In genomic region chr10:35354257-35354656, GRCh38 we compare ENCODE assay signal across 3 cellular contexts.
TF ChIP-seq lines count a peak whose summit lies in the region.
"Not testable (repeated sequence)": the region's sequence is repeated elsewhere in the genome, so short reads cannot be mapped to it uniquely, and the experiment has no call there.

No MANE protein-coding gene starts in this region.

TF ChIP-seq in A549, 52 proteins besides CTCF, POLR2A, EP300 and RAD21:
- not testable (repeated sequence) for TF ChIP-seq FOSL2 (IDR thresholded peaks at IDR 0.05)
- TF ChIP-seq FOSL2 (CRISPR knock-in tag; IDR thresholded peaks at IDR 0.05) = peak; percentile 31; the same call in 1 of the 2 replicates

TF ChIP-seq in K562, 482 proteins besides CTCF, POLR2A, EP300 and RAD21:
- TF ChIP-seq JUN (IDR thresholded peaks at IDR 0.05; ENCODE audit: borderline replicate concordance, low read depth, low read length) (0 out of 2 replicates have a peak, but pooled peaks have one; percentile 26), MEIS2 (IDR thresholded peaks at IDR 0.05; ENCODE audit: partially characterized antibody) (peak; percentile 11), DPF2 (IDR thresholded peaks at IDR 0.05) (peak; percentile 46; the same call in 1 of the 2 replicates), ARID1B (IDR thresholded peaks at IDR 0.05) (peak; percentile 51), MAFF (IDR thresholded peaks at IDR 0.05; ENCODE audit: low read length) (0 out of 2 replicates have a peak, but pooled peaks have one; percentile 13), NFIC (IDR thresholded peaks at IDR 0.05) (peak; percentile 89), ADNP (tag; IDR thresholded peaks at IDR 0.05) (peak; percentile 84), CXXC5 (CRISPR knock-in tag; IDR thresholded peaks at IDR 0.05) (peak; percentile 25; the same call in 1 of the 2 replicates), C11orf30 (IDR thresholded peaks at IDR 0.05; ENCODE audit: low read depth) (peak; percentile 34; the same call in 1 of the 2 replicates), ZBTB33 (CRISPR knock-in tag; IDR thresholded peaks at IDR 0.05) (peak; percentile 85), EHMT2 (IDR thresholded peaks at IDR 0.05) (0 out of 2 replicates have a peak, but pooled peaks have one; percentile 5), ATF3 (IDR thresholded peaks at IDR 0.05) (peak; percentile 92), PKNOX1 (IDR thresholded peaks at IDR 0.05) (peak; percentile 34; the same call in 1 of the 2 replicates), FOSL1 (tag; conservative IDR thresholded peaks at IDR 0.05) (peak; percentile 56), SMARCE1 (IDR thresholded peaks at IDR 0.05) (peak; percentile 60; the same call in 1 of the 2 replicates), JUND (IDR thresholded peaks at IDR 0.05; ENCODE audit: borderline replicate concordance, low read depth, low read length) (peak; percentile 88), JUND (tag; IDR thresholded peaks at IDR 0.05; ENCODE audit: borderline replicate concordance, low read depth, low read length) (peak; percentile 79; the same call in 2 of the 3 replicates), MAFG (tag; conservative IDR thresholded peaks at IDR 0.05) (0 out of 2 replicates have a peak, but pooled peaks have one; percentile 15), SMARCA4 (IDR thresholded peaks at IDR 0.05) (peak; percentile 32; the same call in 1 of the 2 replicates), GTF3C2 (IDR thresholded peaks at IDR 0.05; ENCODE audit: borderline replicate concordance, extremely low read depth, insufficient read length) (peak; percentile 27), CEBPB (tag; IDR thresholded peaks at IDR 0.05) (peak; percentile 19; the same call in 1 of the 2 replicates), CC2D1A (IDR thresholded peaks at IDR 0.05) (0 out of 2 replicates have a peak, but pooled peaks have one; percentile 25), NFE2 (IDR thresholded peaks at IDR 0.05; ENCODE audit: low read depth) (peak; percentile 58)
- TF ChIP-seq JUN (CRISPR knock-in tag; IDR thresholded peaks at IDR 0.05; ENCODE audit: borderline replicate concordance); ATF3 (CRISPR knock-in tag; conservative IDR thresholded peaks at IDR 0.05): not testable (repeated sequence)

TF ChIP-seq in HepG2, 621 proteins besides CTCF, POLR2A, EP300 and RAD21:
- peak; percentile 55; the same call in 1 of the 2 replicates for TF ChIP-seq FOSL2 (CRISPR knock-in tag; IDR thresholded peaks at IDR 0.05)
